Comparison of ENCODE assay signal across 26 cellular contexts in the genomic region with DNA sequence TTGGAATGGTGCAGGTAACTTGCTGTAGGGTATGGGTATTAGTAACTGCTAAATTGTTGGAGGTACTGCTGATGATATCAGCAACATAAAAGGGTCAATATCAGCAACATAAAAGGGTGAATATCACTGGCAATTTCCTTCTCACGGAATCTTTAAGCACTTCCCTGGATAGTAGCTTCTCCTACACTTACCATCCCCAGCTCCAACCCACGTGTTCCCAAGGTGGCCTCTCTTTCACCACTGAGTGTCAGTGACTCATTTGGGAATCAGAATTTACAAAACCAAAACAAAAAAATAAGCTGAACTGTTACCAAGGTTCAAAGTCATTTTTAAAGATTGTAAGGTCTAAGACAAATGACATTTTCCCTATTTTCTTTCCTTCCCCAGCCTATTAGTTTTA.
"Had no signal": no experiment of that assay in that cellular context is flagged by ENCODE, and none has a peak within 500 bp of the region (broad histone marks: within the 10 kb centered on the region; RNA-seq: fewer than 3 reads in every experiment).

No MANE protein-coding gene starts in this region.

- H3K9me3 ChIP-seq: body of pancreas, gastrocnemius medialis, left ventricle myocardium inferior, ovary, psoas muscle, right lobe of liver, suprapubic skin had no signal

- H3K4me1 ChIP-seq: body of pancreas, gastrocnemius medialis, left ventricle myocardium inferior, psoas muscle, right lobe of liver, suprapubic skin had no signal

- H3K27ac ChIP-seq: body of pancreas, gastrocnemius medialis, left ventricle myocardium inferior, ovary, psoas muscle, right lobe of liver, suprapubic skin had no signal

- DNase-seq: activated CD4-positive, alpha-beta T cell treated with anti-CD3 and anti-CD28 coated beads, Interleukin-2, amount 10 ng/mL, durations not matched to agents 24 days and 14 days; activated CD8-positive, alpha-beta T cell treated with anti-CD3 and anti-CD28 coated beads for 36 hours; activated naive CD4-positive, alpha-beta T cell; activated naive CD8-positive, alpha-beta T cell treated with anti-CD3 and anti-CD28 coated beads for 36 hours; activated T-cell treated with anti-CD3 and anti-CD28 coated beads, Interleukin-2, amount 50 U/mL, for 1 hour; amygdala; body of pancreas; central memory CD4-positive, alpha-beta T cell; endodermal cell; erythroblast; gastrocnemius medialis; head of caudate nucleus; left ventricle myocardium inferior; mesenchymal stem cell; naive thymus-derived CD8-positive, alpha-beta T cell; ovary; psoas muscle; right lobe of liver; small intestine; stimulated activated CD4-positive, alpha-beta T cell treated with anti-CD3 and anti-CD28 coated beads, Interleukin-15, amount 100 ng/mL, for 24 hours; stimulated activated CD4-positive, alpha-beta T cell treated with anti-CD3 and anti-CD28 coated beads, Interleukin-2, amount 100 ng/mL, for 48 hours; T-cell had no signal

- H3K36me3 ChIP-seq: gastrocnemius medialis, left ventricle myocardium inferior, ovary, right lobe of liver, suprapubic skin had no signal

- H3K36me3 Mint-ChIP-seq: activated naive CD8-positive, alpha-beta T cell treated with anti-CD3 and anti-CD28 coated beads for 36 hours; T-cell; type B pancreatic cell had no signal

- H3K4me3 ChIP-seq: body of pancreas, gastrocnemius medialis, left ventricle myocardium inferior, ovary, psoas muscle, right lobe of liver, suprapubic skin had no signal

- H3K27me3 Mint-ChIP-seq: activated T-helper 17 cell treated with anti-CD3 and anti-CD28 coated beads, Interleukin-2, amount 50 U/mL, for 72 hours had no signal

- H3K4me1 Mint-ChIP-seq: activated CD4-positive, alpha-beta T cell treated with anti-CD3 and anti-CD28 coated beads, Interleukin-2, amount 10 ng/mL, durations not matched to agents 24 days and 14 days; activated naive CD8-positive, alpha-beta T cell treated with anti-CD3 and anti-CD28 coated beads for 36 hours; activated T-helper 17 cell treated with anti-CD3 and anti-CD28 coated beads, Interleukin-2, amount 50 U/mL, for 72 hours; naive thymus-derived CD8-positive, alpha-beta T cell; T-cell had no signal

- H3K27me3 ChIP-seq: body of pancreas, gastrocnemius medialis, ovary, right lobe of liver, suprapubic skin had no signal

- H3K9me3 Mint-ChIP-seq: activated CD4-positive, alpha-beta T cell treated with anti-CD3 and anti-CD28 coated beads, Interleukin-2, amount 10 ng/mL, durations not matched to agents 24 days and 14 days; activated CD8-positive, alpha-beta T cell treated with anti-CD3 and anti-CD28 coated beads for 36 hours; activated naive CD8-positive, alpha-beta T cell treated with anti-CD3 and anti-CD28 coated beads for 36 hours; activated T-helper 17 cell treated with anti-CD3 and anti-CD28 coated beads, Interleukin-2, amount 50 U/mL, for 72 hours; endodermal cell; stimulated activated naive CD8-positive, alpha-beta T cell treated with anti-CD3 and anti-CD28 coated beads, Interleukin-15, Interleukin-2, amounts not matched to agents 100 ng/mL and 50 ng/mL, for 24 hours; T-cell; type B pancreatic cell had no signal

- ATAC-seq: activated CD8-positive, alpha-beta T cell treated with anti-CD3 and anti-CD28 coated beads for 36 hours; activated T-helper 17 cell treated with anti-CD3 and anti-CD28 coated beads, Interleukin-2, amount 50 U/mL, for 72 hours; body of pancreas; gastrocnemius medialis; naive thymus-derived CD8-positive, alpha-beta T cell; psoas muscle; right lobe of liver; T-cell had no signal

- H3K4me3 Mint-ChIP-seq: activated CD4-positive, alpha-beta T cell treated with anti-CD3 and anti-CD28 coated beads, Interleukin-2, amount 10 ng/mL, durations not matched to agents 24 days and 14 days; activated CD8-positive, alpha-beta T cell treated with anti-CD3 and anti-CD28 coated beads for 36 hours; activated naive CD8-positive, alpha-beta T cell treated with anti-CD3 and anti-CD28 coated beads for 36 hours; activated T-helper 17 cell treated with anti-CD3 and anti-CD28 coated beads, Interleukin-2, amount 50 U/mL, for 72 hours; endodermal cell; naive thymus-derived CD8-positive, alpha-beta T cell; stimulated activated naive CD8-positive, alpha-beta T cell treated with anti-CD3 and anti-CD28 coated beads, Interleukin-15, Interleukin-2, amounts not matched to agents 100 ng/mL and 50 ng/mL, for 24 hours; T-cell; type B pancreatic cell had no signal

- H3K27ac Mint-ChIP-seq: activated CD4-positive, alpha-beta T cell treated with anti-CD3 and anti-CD28 coated beads, Interleukin-2, amount 10 ng/mL, durations not matched to agents 24 days and 14 days; activated CD8-positive, alpha-beta T cell treated with anti-CD3 and anti-CD28 coated beads for 36 hours; activated naive CD8-positive, alpha-beta T cell treated with anti-CD3 and anti-CD28 coated beads for 36 hours; activated T-helper 17 cell treated with anti-CD3 and anti-CD28 coated beads, Interleukin-2, amount 50 U/mL, for 72 hours; endodermal cell; naive thymus-derived CD8-positive, alpha-beta T cell; stimulated activated naive CD8-positive, alpha-beta T cell treated with anti-CD3 and anti-CD28 coated beads, Interleukin-15, Interleukin-2, amounts not matched to agents 100 ng/mL and 50 ng/mL, for 24 hours; T-cell; type B pancreatic cell had no signal
